1 cellular context compared by ENCODE assay signal in genomic region chr1:225508538-225509375, GRCh38.
TF ChIP-seq lines count a peak whose summit lies in the region.

No MANE protein-coding gene starts in this region.

TF ChIP-seq in H1, 55 proteins besides CTCF, POLR2A, EP300 and RAD21:
- TF ChIP-seq TAF1 (IDR thresholded peaks at IDR 0.05; ENCODE audit: low read depth, low read length) (no peak), BACH1 (IDR thresholded peaks at IDR 0.05; ENCODE audit: low read length) (peak; percentile 65; the same call in 1 of the 2 replicates), CREB1 (IDR thresholded peaks at IDR 0.05) (peak; percentile 71; the same call in 1 of the 2 replicates), PHF8 (conservative IDR thresholded peaks at IDR 0.05; ENCODE audit: low read depth, low read length) (no peak), JUND (IDR thresholded peaks at IDR 0.05; ENCODE audit: low read length) (peak; percentile 91), ZNF274 (IDR thresholded peaks at IDR 0.05; ENCODE audit: borderline replicate concordance, extremely low read depth, low read length) (no peak), CHD1 (IDR thresholded peaks at IDR 0.05; ENCODE audit: low read depth, low read length) (no peak), JUN (IDR thresholded peaks at IDR 0.05; ENCODE audit: low read depth, low read length) (peak; percentile 76)
